1 cellular context compared by ENCODE assay signal in the genomic region with DNA sequence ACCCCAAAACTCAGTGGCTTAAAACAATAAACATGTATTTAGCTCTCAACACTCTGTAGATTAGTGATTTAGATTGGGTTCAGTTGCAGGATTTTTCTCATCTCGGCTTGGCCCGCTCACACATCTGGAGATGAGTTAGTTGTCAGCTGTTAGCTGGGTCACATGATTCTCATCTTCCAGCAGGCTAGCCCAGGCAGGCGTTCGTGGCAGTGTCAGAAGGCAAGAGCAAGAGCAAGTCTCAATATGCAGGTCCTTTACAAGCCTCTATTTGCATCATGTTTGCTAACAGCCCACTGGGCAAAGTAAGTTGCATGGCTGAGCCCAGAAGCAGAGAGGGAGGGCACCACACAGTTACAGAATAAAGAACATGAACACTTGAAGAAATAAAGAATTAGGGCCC.
TF ChIP-seq lines count a peak whose summit lies in the region.

No MANE protein-coding gene starts in this region.

TF ChIP-seq in GM23338, 12 proteins besides CTCF, POLR2A, EP300 and RAD21 (continued from another document):
- TF ChIP-seq, protein P1, sequence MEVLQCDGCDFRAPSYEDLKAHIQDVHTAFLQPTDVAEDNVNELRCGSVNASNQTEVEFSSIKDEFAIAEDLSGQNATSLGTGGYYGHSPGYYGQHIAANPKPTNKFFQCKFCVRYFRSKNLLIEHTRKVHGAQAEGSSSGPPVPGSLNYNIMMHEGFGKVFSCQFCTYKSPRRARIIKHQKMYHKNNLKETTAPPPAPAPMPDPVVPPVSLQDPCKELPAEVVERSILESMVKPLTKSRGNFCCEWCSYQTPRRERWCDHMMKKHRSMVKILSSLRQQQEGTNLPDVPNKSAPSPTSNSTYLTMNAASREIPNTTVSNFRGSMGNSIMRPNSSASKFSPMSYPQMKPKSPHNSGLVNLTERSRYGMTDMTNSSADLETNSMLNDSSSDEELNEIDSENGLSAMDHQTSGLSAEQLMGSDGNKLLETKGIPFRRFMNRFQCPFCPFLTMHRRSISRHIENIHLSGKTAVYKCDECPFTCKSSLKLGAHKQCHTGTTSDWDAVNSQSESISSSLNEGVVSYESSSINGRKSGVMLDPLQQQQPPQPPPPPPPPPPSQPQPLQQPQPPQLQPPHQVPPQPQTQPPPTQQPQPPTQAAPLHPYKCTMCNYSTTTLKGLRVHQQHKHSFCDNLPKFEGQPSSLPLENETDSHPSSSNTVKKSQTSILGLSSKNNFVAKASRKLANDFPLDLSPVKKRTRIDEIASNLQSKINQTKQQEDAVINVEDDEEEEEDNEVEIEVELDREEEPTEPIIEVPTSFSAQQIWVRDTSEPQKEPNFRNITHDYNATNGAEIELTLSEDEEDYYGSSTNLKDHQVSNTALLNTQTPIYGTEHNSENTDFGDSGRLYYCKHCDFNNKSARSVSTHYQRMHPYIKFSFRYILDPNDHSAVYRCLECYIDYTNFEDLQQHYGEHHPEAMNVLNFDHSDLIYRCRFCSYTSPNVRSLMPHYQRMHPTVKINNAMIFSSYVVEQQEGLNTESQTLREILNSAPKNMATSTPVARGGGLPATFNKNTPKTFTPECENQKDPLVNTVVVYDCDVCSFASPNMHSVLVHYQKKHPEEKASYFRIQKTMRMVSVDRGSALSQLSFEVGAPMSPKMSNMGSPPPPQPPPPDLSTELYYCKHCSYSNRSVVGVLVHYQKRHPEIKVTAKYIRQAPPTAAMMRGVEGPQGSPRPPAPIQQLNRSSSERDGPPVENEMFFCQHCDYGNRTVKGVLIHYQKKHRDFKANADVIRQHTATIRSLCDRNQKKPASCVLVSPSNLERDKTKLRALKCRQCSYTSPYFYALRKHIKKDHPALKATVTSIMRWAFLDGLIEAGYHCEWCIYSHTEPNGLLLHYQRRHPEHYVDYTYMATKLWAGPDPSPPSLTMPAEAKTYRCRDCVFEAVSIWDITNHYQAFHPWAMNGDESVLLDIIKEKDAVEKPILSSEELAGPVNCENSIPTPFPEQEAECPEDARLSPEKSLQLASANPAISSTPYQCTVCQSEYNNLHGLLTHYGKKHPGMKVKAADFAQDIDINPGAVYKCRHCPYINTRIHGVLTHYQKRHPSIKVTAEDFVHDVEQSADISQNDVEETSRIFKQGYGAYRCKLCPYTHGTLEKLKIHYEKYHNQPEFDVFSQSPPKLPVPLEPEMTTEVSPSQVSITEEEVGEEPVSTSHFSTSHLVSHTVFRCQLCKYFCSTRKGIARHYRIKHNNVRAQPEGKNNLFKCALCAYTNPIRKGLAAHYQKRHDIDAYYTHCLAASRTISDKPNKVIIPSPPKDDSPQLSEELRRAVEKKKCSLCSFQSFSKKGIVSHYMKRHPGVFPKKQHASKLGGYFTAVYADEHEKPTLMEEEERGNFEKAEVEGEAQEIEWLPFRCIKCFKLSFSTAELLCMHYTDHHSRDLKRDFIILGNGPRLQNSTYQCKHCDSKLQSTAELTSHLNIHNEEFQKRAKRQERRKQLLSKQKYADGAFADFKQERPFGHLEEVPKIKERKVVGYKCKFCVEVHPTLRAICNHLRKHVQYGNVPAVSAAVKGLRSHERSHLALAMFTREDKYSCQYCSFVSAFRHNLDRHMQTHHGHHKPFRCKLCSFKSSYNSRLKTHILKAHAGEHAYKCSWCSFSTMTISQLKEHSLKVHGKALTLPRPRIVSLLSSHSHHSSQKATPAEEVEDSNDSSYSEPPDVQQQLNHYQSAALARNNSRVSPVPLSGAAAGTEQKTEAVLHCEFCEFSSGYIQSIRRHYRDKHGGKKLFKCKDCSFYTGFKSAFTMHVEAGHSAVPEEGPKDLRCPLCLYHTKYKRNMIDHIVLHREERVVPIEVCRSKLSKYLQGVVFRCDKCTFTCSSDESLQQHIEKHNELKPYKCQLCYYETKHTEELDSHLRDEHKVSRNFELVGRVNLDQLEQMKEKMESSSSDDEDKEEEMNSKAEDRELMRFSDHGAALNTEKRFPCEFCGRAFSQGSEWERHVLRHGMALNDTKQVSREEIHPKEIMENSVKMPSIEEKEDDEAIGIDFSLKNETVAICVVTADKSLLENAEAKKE (CRISPR knock-in tag; IDR thresholded peaks at IDR 0.05), result no peak
- no peak for TF ChIP-seq ZNF114 (CRISPR knock-in tag; IDR thresholded peaks at IDR 0.05)
- no peak for TF ChIP-seq EZH2 (IDR thresholded peaks at IDR 0.05; ENCODE audit: low read depth, unreplicated experiment)
- TF ChIP-seq NANOG (IDR thresholded peaks at IDR 0.05; ENCODE audit: borderline replicate concordance), result no peak
- no peak for TF ChIP-seq EZH2phosphoT487 (IDR thresholded peaks at IDR 0.05; ENCODE audit: unreplicated experiment)
- no peak for TF ChIP-seq STAT1 (IDR thresholded peaks at IDR 0.05; ENCODE audit: unreplicated experiment)
- no peak for TF ChIP-seq ZNF331 (CRISPR knock-in tag; IDR thresholded peaks at IDR 0.05; ENCODE audit: low read depth)
- no peak for TF ChIP-seq CREB1 (CRISPR knock-in tag; IDR thresholded peaks at IDR 0.05; ENCODE audit: low read depth)
- no peak for TF ChIP-seq JUNB (IDR thresholded peaks at IDR 0.05; ENCODE audit: unreplicated experiment)
- TF ChIP-seq, protein P2, sequence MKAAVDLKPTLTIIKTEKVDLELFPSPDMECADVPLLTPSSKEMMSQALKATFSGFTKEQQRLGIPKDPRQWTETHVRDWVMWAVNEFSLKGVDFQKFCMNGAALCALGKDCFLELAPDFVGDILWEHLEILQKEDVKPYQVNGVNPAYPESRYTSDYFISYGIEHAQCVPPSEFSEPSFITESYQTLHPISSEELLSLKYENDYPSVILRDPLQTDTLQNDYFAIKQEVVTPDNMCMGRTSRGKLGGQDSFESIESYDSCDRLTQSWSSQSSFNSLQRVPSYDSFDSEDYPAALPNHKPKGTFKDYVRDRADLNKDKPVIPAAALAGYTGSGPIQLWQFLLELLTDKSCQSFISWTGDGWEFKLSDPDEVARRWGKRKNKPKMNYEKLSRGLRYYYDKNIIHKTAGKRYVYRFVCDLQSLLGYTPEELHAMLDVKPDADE (IDR thresholded peaks at IDR 0.05), result no peak
